In genomic region chr20:25246182-25246943, GRCh38 we compare ENCODE assay signal across 8 cellular contexts. TPM values are rescaled to one million over a fixed set of nuclear protein-coding genes. Genes with fewer than 3 reads are reported as not detected.
DNase-seq lines count a peak whose midpoint lies in the region; ATAC-seq and TF ChIP-seq lines count a peak whose summit lies in the region.

No MANE protein-coding gene starts in this region.

- peak overlapping the region; percentile 75 for H3K9ac ChIP-seq in PC-3 (ENCODE audit: low read length)

- TF ChIP-seq EP300 in esophagus muscularis mucosa (IDR thresholded peaks at IDR 0.05), result no peak

- H3K27me3 ChIP-seq in cardiac muscle cell, result no peaks in the 10 kb centered on the region
- no peaks in the 10 kb centered on the region for H3K27me3 ChIP-seq in PC-3 (ENCODE audit: low read length)
- no peaks in the 10 kb centered on the region for H3K27me3 ChIP-seq in esophagus muscularis mucosa
- H3K27me3 ChIP-seq in thoracic aorta (replicated peaks; ENCODE audit: insufficient read depth), result no peaks in the 10 kb centered on the region
- H3K27me3 ChIP-seq in gastrocnemius medialis, result no peaks in the 10 kb centered on the region

- POLR2A ChIA-PET in PC-3 (lab: Charles Lee; ENCODE audit: unreplicated experiment), result interaction anchor here (0.6 to 3.1 kb wide), 4 partner anchors 13 to 23 kb away, joined by 3 to 32 read pairs (median 12); no protein-coding TSS in a partner anchor

- DNase-seq in cardiac muscle cell (ENCODE audit: low read depth in 1 of 2, low spot score in 1 of 2) (no peak), Right ventricle myocardium inferior (ENCODE audit: missing footprints) (no peak), PC-3 (no peak), esophagus muscularis mucosa (ENCODE audit: extremely low spot score) (no peak), thoracic aorta (ENCODE audit: low spot score) (no peak), gastrocnemius medialis (no peak), HK-2 (ENCODE audit: unreplicated experiment) (no peak), DMS79 (lab: John Stamatoyannopoulos, UW) (no peak)

- no peak overlapping the region for H2AFZ ChIP-seq in PC-3 (ENCODE audit: low read length)

- WGBS in esophagus muscularis mucosa, result 83% methylated on average over 9 of the region's 9 CpGs

- intact Hi-C loops in Right ventricle myocardium inferior (cut with DNase I) (loop anchor here (2.0 to 5.0 kb wide), 2 partner anchors 20 to 249 kb away; no protein-coding TSS in a partner anchor), PC-3 (cut with micrococcal nuclease) (loop anchor here (2.0 to 10.0 kb wide), 3 partner anchors 14 to 112 kb away; no protein-coding TSS in a partner anchor), esophagus muscularis mucosa (cut with DNase I) (loop anchor here (5.0 to 10.0 kb wide), 3 partner anchors 49 to 252 kb away; partner anchors contain the start of genes ACSS1, APMAP and ENTPD6), gastrocnemius medialis (cut with DNase I; ENCODE audit: low total_unique reads) (loop anchor here (2.0 to 5.0 kb wide), 4 partner anchors 20 to 254 kb away; partner anchors contain the start of genes ABHD12 and APMAP)

- H3K27ac ChIP-seq in cardiac muscle cell (peak overlapping the region; percentile 97), PC-3 (ENCODE audit: low read length) (peak overlapping the region; percentile 49), esophagus muscularis mucosa (replicated peaks in 1 of 4) (peak overlapping the region; percentile 96 to 99 (median 98)), thoracic aorta (peak overlapping the region; percentile 94 to 95), gastrocnemius medialis (no peak overlapping the region)

- H3K4me3 ChIP-seq in cardiac muscle cell (no peak overlapping the region), PC-3 (ENCODE audit: low read length) (peak overlapping the region; percentile 92), esophagus muscularis mucosa (peak overlapping the region; percentile 95 to 98 (median 96)), thoracic aorta (peak overlapping the region; percentile 76), gastrocnemius medialis (no peak overlapping the region)

- H3K9me2 ChIP-seq in PC-3 (replicated peaks; ENCODE audit: low read length), result no peaks in the 10 kb centered on the region

- H3K4me1 ChIP-seq in cardiac muscle cell (ENCODE audit: low read depth) (peaks cover 43% of the 10 kb centered on the region), PC-3 (ENCODE audit: insufficient read depth, low read length) (peaks cover 32% of the 10 kb centered on the region), esophagus muscularis mucosa (peaks cover 25 to 44% (median 32%) of the 10 kb centered on the region in 4 donors), thoracic aorta (ENCODE audit: control insufficient read depth in 1 of 2, low read depth in 2 of 2) (peaks cover 14 to 31% of the 10 kb centered on the region in 2 donors), gastrocnemius medialis (peaks cover 24 to 27% of the 10 kb centered on the region in 2 donors)

- CTCF ChIA-PET in PC-3 (lab: Charles Lee), result interaction anchor here (0.5 to 2.6 kb wide), 5 partner anchors 13 to 1124 kb away, joined by 4 to 32 read pairs (median 5); no protein-coding TSS in a partner anchor

- ATAC-seq in Right ventricle myocardium inferior (no peak), PC-3 (no peak), thoracic aorta (ENCODE audit: insufficient number of reproducible peaks, low FRiP score, low read depth) (no peak), gastrocnemius medialis (no peak)

- peak overlapping the region; percentile 85 for H3K4me2 ChIP-seq in PC-3 (ENCODE audit: low read length)

- H4K20me1 ChIP-seq in PC-3 (ENCODE audit: low read length), result peaks cover 27% of the 10 kb centered on the region

- TF ChIP-seq CTCF in cardiac muscle cell (IDR thresholded peaks at IDR 0.05; ENCODE audit: low read depth, low read length) (no peak), PC-3 (conservative IDR thresholded peaks at IDR 0.05; ENCODE audit: low read depth, low read length) (no peak), esophagus muscularis mucosa (IDR thresholded peaks at IDR 0.05) (no peak), thoracic aorta (IDR thresholded peaks at IDR 0.05) (no peak), gastrocnemius medialis (IDR thresholded peaks at IDR 0.05 in 4 of 5, conservative IDR thresholded peaks at IDR 0.05 in 1 of 5) (no peak)

- in situ Hi-C loops in gastrocnemius medialis (cut with MboI; ENCODE audit: low sequenced_read_pairs in 4 of 4), result no loop called here

- H3K36me3 ChIP-seq in cardiac muscle cell, result no peaks in the 10 kb centered on the region
- peaks cover 6% of the 10 kb centered on the region; the same call in 1 of the 2 replicates for H3K36me3 ChIP-seq in PC-3 (ENCODE audit: low read depth, low read length)
- no peaks in the 10 kb centered on the region for H3K36me3 ChIP-seq in esophagus muscularis mucosa
- H3K36me3 ChIP-seq in thoracic aorta, result no peaks in the 10 kb centered on the region
- no peaks in the 10 kb centered on the region for H3K36me3 ChIP-seq in gastrocnemius medialis

- no peaks in the 10 kb centered on the region for H3F3A ChIP-seq in PC-3 (ENCODE audit: low read length, unreplicated experiment)

- TF ChIP-seq POLR2A in esophagus muscularis mucosa (IDR thresholded peaks at IDR 0.05; ENCODE audit: low read depth) (no peak), gastrocnemius medialis (IDR thresholded peaks at IDR 0.05) (no peak)

- H3K79me2 ChIP-seq in PC-3 (ENCODE audit: low read length), result peaks cover 44% of the 10 kb centered on the region

- H3K9me3 ChIP-seq in cardiac muscle cell (ENCODE audit: low read depth) (no peaks in the 10 kb centered on the region), PC-3 (ENCODE audit: low read length) (peaks cover 6% of the 10 kb centered on the region; the same call in 1 of the 2 replicates), esophagus muscularis mucosa (no peaks in the 10 kb centered on the region), thoracic aorta (no peaks in the 10 kb centered on the region), gastrocnemius medialis (no peaks in the 10 kb centered on the region)

- no TSS peak for BruUV-seq in PC-3 (replicated peaks; lab: Mats Ljungman, UMichigan)

RNA-seq across cellular contexts. Expression of gene PYGB, which starts 1.5 kb away (rescaled TPM):
- total RNA-seq in cardiac muscle cell, result 243 and 268 TPM in 2 replicates
- polyA plus RNA-seq in cardiac muscle cell, result 178 and 192 TPM in 2 replicates
- 174 TPM for total RNA-seq in Right ventricle myocardium inferior
- 216 and 245 TPM in 2 replicates for total RNA-seq in PC-3 (2014; rRNA removed)
- total RNA-seq in esophagus muscularis mucosa, result 100 to 1,000 TPM; 398 to 632 (median 462) TPM
- total RNA-seq in thoracic aorta, result 100 to 1,000 TPM; 124 to 256 TPM
- 10 to 100 TPM; 13.6 to 50.7 (median 27.0) TPM for total RNA-seq in gastrocnemius medialis

RNA-seq across cellular contexts. Expression of gene ENTPD6, which starts 50.9 kb away (rescaled TPM):
- 107 and 110 TPM in 2 replicates for total RNA-seq in cardiac muscle cell
- 95.7 and 107 TPM in 2 replicates for polyA plus RNA-seq in cardiac muscle cell
- 132 TPM for total RNA-seq in Right ventricle myocardium inferior
- total RNA-seq in PC-3 (2014; rRNA removed), result 122 and 150 TPM in 2 replicates
- total RNA-seq in esophagus muscularis mucosa, result 10 to 100 TPM; 39.0 to 44.1 (median 43.5) TPM
- 100 to 1,000 TPM in 1 of 2 donors, 10 to 100 TPM in 1; 82.0 to 107 TPM for total RNA-seq in thoracic aorta
- total RNA-seq in gastrocnemius medialis, result 10 to 100 TPM; 27.0 to 61.1 (median 50.2) TPM

Comparison
In these comparisons a context has a peak if more than half of its experiments do, and no peak if none do; other contexts are left out.
1. H3K27ac ChIP-seq: peak in cardiac muscle cell (single experiment), PC-3 (single experiment), esophagus muscularis mucosa (4 of 4) and thoracic aorta (2 of 2); none in gastrocnemius medialis (0 of 4).
2. H3K4me3 ChIP-seq: peak in PC-3 (single experiment), esophagus muscularis mucosa (4 of 4) and thoracic aorta (single experiment); none in cardiac muscle cell (single experiment) and gastrocnemius medialis (0 of 4).